24 cellular contexts compared by ENCODE assay signal in the genomic region with DNA sequence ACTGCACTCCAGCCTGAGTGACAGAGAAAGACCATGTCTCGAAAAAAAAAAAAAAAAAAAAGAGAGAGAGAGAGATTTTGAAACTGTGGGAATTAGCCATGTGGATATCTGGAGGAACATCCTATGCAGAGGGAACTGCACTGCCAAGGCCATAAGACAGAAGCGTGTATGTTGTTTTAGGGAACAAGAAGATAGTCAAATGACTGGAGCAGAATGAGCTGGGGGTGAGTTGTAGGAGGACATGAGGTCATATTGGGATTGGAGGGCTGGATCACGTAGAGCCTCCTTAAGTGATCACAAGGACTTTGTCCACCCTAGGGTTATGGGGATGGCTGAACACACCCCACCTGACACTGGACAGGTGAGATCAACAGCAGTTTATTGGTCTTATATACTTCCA. TPM values are rescaled to one million over a fixed set of nuclear protein-coding genes. Genes with fewer than 3 reads are reported as not detected.
DNase-seq lines count a peak whose midpoint lies in the region; ATAC-seq, FAIRE-seq and TF ChIP-seq lines count a peak whose summit lies in the region.
"Had no signal": no experiment of that assay in that cellular context is flagged by ENCODE, and none has a peak within 500 bp of the region (broad histone marks: within the 10 kb centered on the region; RNA-seq: fewer than 3 reads in every experiment).

No MANE protein-coding gene starts in this region.

- H3K9me3 Mint-ChIP-seq in activated naive CD8-positive, alpha-beta T cell treated with anti-CD3 and anti-CD28 coated beads for 36 hours: no peaks in the 10 kb centered on the region
- H3K9me3 Mint-ChIP-seq: CD8-positive, alpha-beta memory T cell; HFFc6; IgD-negative memory B cell had no signal

- H3K4me3 Mint-ChIP-seq in activated naive CD8-positive, alpha-beta T cell treated with anti-CD3 and anti-CD28 coated beads for 36 hours: no peak overlapping the region
- H3K4me3 Mint-ChIP-seq: CD8-positive, alpha-beta memory T cell; HFFc6; IgD-negative memory B cell had no signal

- TF ChIP-seq CTCF in bronchial epithelial cell (IDR thresholded peaks at IDR 0.05; ENCODE audit: insufficient read depth, low read length, severe bottlenecking): no peak
- TF ChIP-seq CTCF in left lung (IDR thresholded peaks at IDR 0.05): no peak
- TF ChIP-seq CTCF in upper lobe of right lung (IDR thresholded peaks at IDR 0.05): no peak

- WGBS in aorta, 2 donors: 84 to 85% methylated on average over 3 of the region's 3 CpGs

- H3K9me3 ChIP-seq in left lung: no peaks in the 10 kb centered on the region
- no peaks in the 10 kb centered on the region for H3K9me3 ChIP-seq in upper lobe of right lung
- no peaks in the 10 kb centered on the region for H3K9me3 ChIP-seq in aorta (ENCODE audit: control insufficient read depth, low read length)
- H3K9me3 ChIP-seq: BE2C had no signal

- H3K27ac Mint-ChIP-seq in activated naive CD8-positive, alpha-beta T cell treated with anti-CD3 and anti-CD28 coated beads for 36 hours: no peak overlapping the region
- H3K27ac Mint-ChIP-seq: CD8-positive, alpha-beta memory T cell; HFFc6; IgD-negative memory B cell had no signal

- intact Hi-C loops in left lung (cut with DNase I): no loop called here
- intact Hi-C loops in upper lobe of right lung (cut with DNase I): no loop called here
- intact Hi-C loops in aorta (cut with DNase I): no loop called here

- H3K27ac ChIP-seq in left lung (no peak overlapping the region), upper lobe of right lung (no peak overlapping the region), aorta (ENCODE audit: low read depth in 1 of 2, low read length in 2 of 2) (no peak overlapping the region)
- H3K27ac ChIP-seq: GM23248 had no signal

- H3K4me1 Mint-ChIP-seq in activated naive CD8-positive, alpha-beta T cell treated with anti-CD3 and anti-CD28 coated beads for 36 hours: no peaks in the 10 kb centered on the region
- H3K4me1 Mint-ChIP-seq: CD8-positive, alpha-beta memory T cell had no signal

- peaks cover 0 to 7% of the 10 kb centered on the region in 2 donors for H3K4me1 ChIP-seq in left lung
- no peaks in the 10 kb centered on the region for H3K4me1 ChIP-seq in upper lobe of right lung
- no peaks in the 10 kb centered on the region for H3K4me1 ChIP-seq in aorta (ENCODE audit: control insufficient read depth in 1 of 2, insufficient read depth in 2 of 2, low read length in 2 of 2)
- H3K4me1 ChIP-seq: BE2C had no signal

- H3K36me3 Mint-ChIP-seq in activated naive CD8-positive, alpha-beta T cell treated with anti-CD3 and anti-CD28 coated beads for 36 hours: no peaks in the 10 kb centered on the region

- peaks cover 5% of the 10 kb centered on the region for H3K27me3 Mint-ChIP-seq in activated naive CD8-positive, alpha-beta T cell treated with anti-CD3 and anti-CD28 coated beads for 36 hours

- DNase-seq in CD1c-positive myeloid dendritic cell (ENCODE audit: extremely low spot score) (peak; percentile 83), bronchial epithelial cell (ENCODE audit: low read depth) (no peak), left lung (no peak), upper lobe of right lung (no peak), aorta (no peak)
- no peak for DNase-seq in activated naive CD8-positive, alpha-beta T cell treated with anti-CD3 and anti-CD28 coated beads for 36 hours
- no peak for DNase-seq in activated effector memory CD4-positive, alpha-beta T cell treated with Interleukin-2 at 50 U/mL for 16 hours
- DNase-seq: ACHN; BE2C; C1 segment of cervical spinal cord; CD8-positive, alpha-beta memory T cell; COR-L47; DMS 273 treated with DMSO at 0.1 percent for 48 hours; DMS53; GM23248; HFFc6; KBM-7 had no signal

- H3K4me3 ChIP-seq in bronchial epithelial cell (ENCODE audit: low read depth, low read length) (no peak overlapping the region), left lung (no peak overlapping the region), upper lobe of right lung (no peak overlapping the region), aorta (ENCODE audit: low read length in 2 of 2) (no peak overlapping the region)
- H3K4me3 ChIP-seq: GM23248 had no signal

- no peaks in the 10 kb centered on the region for H3K36me3 ChIP-seq in bronchial epithelial cell (ENCODE audit: control insufficient read depth, insufficient read depth, low read length)
- no peaks in the 10 kb centered on the region for H3K36me3 ChIP-seq in left lung
- H3K36me3 ChIP-seq in upper lobe of right lung: no peaks in the 10 kb centered on the region
- no peaks in the 10 kb centered on the region for H3K36me3 ChIP-seq in aorta (ENCODE audit: control insufficient read depth in 1 of 2, insufficient read depth in 2 of 2, low read length in 1 of 2)
- H3K36me3 ChIP-seq: BE2C had no signal

- peak; percentile 40 for FAIRE-seq in bronchial epithelial cell (lab: Jason Lieb, UNC)
- FAIRE-seq: A204.1, G401.6, GM12891, H54, HTR-8/SVneo had no signal

- ATAC-seq in left lung (peak; percentile 53), upper lobe of right lung (peak; percentile 65), aorta (ENCODE audit: low FRiP score) (no peak)
- ATAC-seq: HCT116 had no signal

- H3K27me3 ChIP-seq in bronchial epithelial cell (ENCODE audit: control insufficient read depth, insufficient read depth, low read length) (no peaks in the 10 kb centered on the region), left lung (no peaks in the 10 kb centered on the region), upper lobe of right lung (no peaks in the 10 kb centered on the region), aorta (ENCODE audit: control insufficient read depth in 1 of 2, insufficient read depth in 2 of 2, low read length in 1 of 2) (no peaks in the 10 kb centered on the region)
- H3K27me3 ChIP-seq: BE2C had no signal

RNA-seq across cellular contexts. Expression of gene CGRRF1, which starts 8.3 kb away (rescaled TPM):
- total RNA-seq in bronchial epithelial cell (19.7 and 20.6 TPM in 2 replicates), left lung (10 to 100 TPM; 17.5 to 20.1 TPM), upper lobe of right lung (22.5 TPM), aorta (10 to 100 TPM; 18.7 to 25.4 TPM)
- total RNA-seq in activated naive CD8-positive, alpha-beta T cell treated with anti-CD3 and anti-CD28 coated beads for 36 hours: 10 to 100 TPM; 11.5 to 12.9 TPM
- polyA plus RNA-seq in aorta: 10 to 100 TPM; 19.9 to 21.3 TPM

RNA-seq across cellular contexts. Expression of gene GMFB, which starts 12.6 kb away (rescaled TPM):
- total RNA-seq in bronchial epithelial cell (55.0 and 74.5 TPM in 2 replicates), left lung (10 to 100 TPM; 54.8 to 70.3 TPM), upper lobe of right lung (52.9 TPM), aorta (10 to 100 TPM; 37.6 to 40.2 TPM)
- total RNA-seq in activated naive CD8-positive, alpha-beta T cell treated with anti-CD3 and anti-CD28 coated beads for 36 hours: 10 to 100 TPM; 44.4 to 45.4 TPM
- 10 to 100 TPM; 11.9 to 31.6 TPM for polyA plus RNA-seq in aorta
